In the genomic region with DNA sequence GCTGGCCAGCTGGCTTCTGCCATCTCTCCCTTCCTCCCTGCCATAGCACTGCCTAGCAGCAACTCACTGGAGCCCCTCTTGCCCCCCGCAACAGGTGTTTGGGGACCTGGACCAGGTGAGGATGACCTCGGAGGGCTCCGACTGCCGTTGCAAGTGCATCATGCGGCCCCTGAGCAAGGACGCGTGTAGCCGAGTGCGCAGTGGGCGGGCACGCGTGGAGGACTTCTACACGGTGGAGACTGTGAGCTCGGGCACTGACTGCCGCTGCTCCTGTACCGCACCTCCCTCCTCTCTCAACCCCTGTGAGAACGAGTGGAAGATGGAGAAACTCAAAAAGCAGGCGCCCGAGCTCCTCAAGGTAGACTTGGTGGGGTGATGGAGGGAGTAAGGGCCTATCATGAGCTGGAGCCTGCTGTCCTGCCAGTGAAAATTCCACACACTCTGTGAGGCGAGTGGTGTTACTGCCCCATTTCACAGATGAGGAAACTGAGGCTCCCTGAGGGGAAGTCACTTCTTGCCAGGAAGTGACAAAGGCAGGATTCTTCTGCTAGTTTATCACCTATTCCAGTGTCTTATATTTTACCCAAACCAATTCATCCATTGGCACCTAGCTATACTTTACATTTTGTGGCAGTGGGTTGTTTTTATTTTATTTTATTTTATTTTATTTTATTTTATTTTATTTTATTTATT, we compare ENCODE assay signal across 22 cellular contexts. TPM values are rescaled to one million over a fixed set of nuclear protein-coding genes. Genes with fewer than 3 reads are reported as not detected.
DNase-seq lines count a peak whose midpoint lies in the region; ATAC-seq and TF ChIP-seq lines count a peak whose summit lies in the region.
"Had no signal": no experiment of that assay in that cellular context is flagged by ENCODE, and none has a peak within 500 bp of the region (broad histone marks: within the 10 kb centered on the region; RNA-seq: fewer than 3 reads in every experiment).

No MANE protein-coding gene starts in this region.

- TF ChIP-seq POLR2A in adrenal gland (IDR thresholded peaks at IDR 0.05): no peak
- no peak for TF ChIP-seq POLR2A in transverse colon (IDR thresholded peaks at IDR 0.05)

- H3K4me3 ChIP-seq in adrenal gland: no peak overlapping the region
- H3K4me3 ChIP-seq in transverse colon: no peak overlapping the region
- H3K4me3 ChIP-seq: hepatocyte, pancreas, tibial nerve had no signal

- peak; percentile 38 for DNase-seq in activated CD8-positive, alpha-beta memory T cell treated with anti-CD3 and anti-CD28 coated beads, Interleukin-2, amount 10 ng/mL, durations not matched to agents 7 days and 5 days
- DNase-seq in activated CD8-positive, alpha-beta memory T cell treated with anti-CD3 and anti-CD28 coated beads for 24 hours: no peak
- DNase-seq in adrenal gland (peak in 4 of 7 donors; percentile 4 to 33 (median 14)), natural killer cell (peak; percentile 9), transverse colon (peak; percentile 7), cortex of kidney (lab: John Stamatoyannopoulos, UW) (no peak)
- DNase-seq in activated CD4-positive, alpha-beta memory T cell treated with anti-CD3 and anti-CD28 coated beads for 36 hours: no peak
- DNase-seq: amniotic stem cell; DND-41; foreskin melanocyte; HCEC 1CT; NCI-H1417; NCI-H524 treated with DMSO at 0.1 percent for 48 hours; RPMI8226; stimulated activated CD4-positive, alpha-beta T cell treated with anti-CD3 and anti-CD28 coated beads, Interleukin-1b, Interleukin-23, amount 100 ng/mL, for 48 hours; stimulated activated naive CD4-positive, alpha-beta T cell treated with Interleukin-2 at 50 U/mL for 16 hours; T1000 had no signal

- no peaks in the 10 kb centered on the region for H3K9me3 ChIP-seq in adrenal gland (replicated peaks in 1 of 3)
- H3K9me3 ChIP-seq in transverse colon: no peaks in the 10 kb centered on the region
- H3K9me3 ChIP-seq: pancreas, tibial nerve had no signal

- POLR2A ChIA-PET in activated CD4-positive, alpha-beta memory T cell treated with anti-CD3 and anti-CD28 coated beads for 36 hours (lab: Charles Lee): no interaction called here

- H3K27me3 ChIP-seq in adrenal gland: no peaks in the 10 kb centered on the region
- no peaks in the 10 kb centered on the region for H3K27me3 ChIP-seq in transverse colon
- H3K27me3 ChIP-seq: hepatocyte, pancreas, tibial nerve had no signal

- no peak overlapping the region for H3K4me3 Mint-ChIP-seq in activated CD8-positive, alpha-beta memory T cell treated with anti-CD3 and anti-CD28 coated beads, Interleukin-2, amount 10 ng/mL, durations not matched to agents 7 days and 5 days
- no peak overlapping the region for H3K4me3 Mint-ChIP-seq in natural killer cell
- no peak overlapping the region for H3K4me3 Mint-ChIP-seq in activated CD4-positive, alpha-beta memory T cell treated with anti-CD3 and anti-CD28 coated beads for 36 hours
- H3K4me3 Mint-ChIP-seq: activated T-helper 17 cell treated with anti-CD3 and anti-CD28 coated beads, Interleukin-2, amount 50 U/mL, for 72 hours had no signal

- no peak for ATAC-seq in activated CD8-positive, alpha-beta memory T cell treated with anti-CD3 and anti-CD28 coated beads, Interleukin-2, amount 10 ng/mL, durations not matched to agents 7 days and 5 days
- ATAC-seq in natural killer cell: no peak
- no peak for ATAC-seq in GM19328 (IDR thresholded peaks at IDR 0.05; ENCODE audit: unreplicated experiment)
- ATAC-seq: activated T-helper 17 cell treated with anti-CD3 and anti-CD28 coated beads, Interleukin-2, amount 50 U/mL, for 72 hours; pancreas had no signal

- H3K4me1 ChIP-seq in adrenal gland (replicated peaks in 1 of 2) (no peaks in the 10 kb centered on the region), transverse colon (peaks cover 0 to 2% (median 0%) of the 10 kb centered on the region in 4 donors)
- H3K4me1 ChIP-seq: pancreas had no signal

- CTCF ChIA-PET in activated CD8-positive, alpha-beta memory T cell treated with anti-CD3 and anti-CD28 coated beads, Interleukin-2, amount 10 ng/mL, durations not matched to agents 7 days and 5 days (lab: Charles Lee): no interaction called here
- CTCF ChIA-PET in activated CD4-positive, alpha-beta memory T cell treated with anti-CD3 and anti-CD28 coated beads for 36 hours (lab: Charles Lee): interaction anchor here (0.9 kb wide), 1 partner anchor 14 kb away, joined by 4 read pairs; no protein-coding TSS in a partner anchor

- no peaks in the 10 kb centered on the region for H3K9me3 Mint-ChIP-seq in activated CD8-positive, alpha-beta memory T cell treated with anti-CD3 and anti-CD28 coated beads, Interleukin-2, amount 10 ng/mL, durations not matched to agents 7 days and 5 days (ENCODE audit: low read depth)
- H3K9me3 Mint-ChIP-seq in natural killer cell: no peaks in the 10 kb centered on the region
- no peaks in the 10 kb centered on the region for H3K9me3 Mint-ChIP-seq in activated CD4-positive, alpha-beta memory T cell treated with anti-CD3 and anti-CD28 coated beads for 36 hours
- H3K9me3 Mint-ChIP-seq: activated T-helper 17 cell treated with anti-CD3 and anti-CD28 coated beads, Interleukin-2, amount 50 U/mL, for 72 hours had no signal

- TF ChIP-seq EP300 in transverse colon (IDR thresholded peaks at IDR 0.05; ENCODE audit: low read depth): no peak

- WGBS in adrenal gland, 4 donors: 93 to 96% (median 94%) methylated on average over 15 to 20 of the region's 20 CpGs
- WGBS in transverse colon (ENCODE audit: low coverage in 1 of 2), 2 donors: 95% methylated on average over 20 of the region's 20 CpGs; no CpG with 5 or more reads in 1 of the 2 donors

- H3K27me3 Mint-ChIP-seq in activated CD8-positive, alpha-beta memory T cell treated with anti-CD3 and anti-CD28 coated beads, Interleukin-2, amount 10 ng/mL, durations not matched to agents 7 days and 5 days: peaks cover 8% of the 10 kb centered on the region
- H3K27me3 Mint-ChIP-seq in natural killer cell (ENCODE audit: low read depth in 2 of 2): no peaks in the 10 kb centered on the region
- peaks cover 3% of the 10 kb centered on the region for H3K27me3 Mint-ChIP-seq in activated CD4-positive, alpha-beta memory T cell treated with anti-CD3 and anti-CD28 coated beads for 36 hours

- intact Hi-C loops in adrenal gland (cut with DNase I): no loop called here
- intact Hi-C loops in natural killer cell (cut with micrococcal nuclease): no loop called here
- intact Hi-C loops in transverse colon (cut with DNase I; ENCODE audit: low total_unique reads): no loop called here
- intact Hi-C loops in activated CD4-positive, alpha-beta memory T cell treated with anti-CD3 and anti-CD28 coated beads for 36 hours (cut with micrococcal nuclease): no loop called here

- no peaks in the 10 kb centered on the region for H3K4me1 Mint-ChIP-seq in activated CD8-positive, alpha-beta memory T cell treated with anti-CD3 and anti-CD28 coated beads, Interleukin-2, amount 10 ng/mL, durations not matched to agents 7 days and 5 days
- H3K4me1 Mint-ChIP-seq in natural killer cell: no peaks in the 10 kb centered on the region
- H3K4me1 Mint-ChIP-seq in activated CD4-positive, alpha-beta memory T cell treated with anti-CD3 and anti-CD28 coated beads for 36 hours (ENCODE audit: low read depth): no peaks in the 10 kb centered on the region
- H3K4me1 Mint-ChIP-seq: activated T-helper 17 cell treated with anti-CD3 and anti-CD28 coated beads, Interleukin-2, amount 50 U/mL, for 72 hours had no signal

- no peak overlapping the region for H3K27ac Mint-ChIP-seq in activated CD8-positive, alpha-beta memory T cell treated with anti-CD3 and anti-CD28 coated beads, Interleukin-2, amount 10 ng/mL, durations not matched to agents 7 days and 5 days
- H3K27ac Mint-ChIP-seq in natural killer cell: no peak overlapping the region
- no peak overlapping the region for H3K27ac Mint-ChIP-seq in activated CD4-positive, alpha-beta memory T cell treated with anti-CD3 and anti-CD28 coated beads for 36 hours
- H3K27ac Mint-ChIP-seq: activated T-helper 17 cell treated with anti-CD3 and anti-CD28 coated beads, Interleukin-2, amount 50 U/mL, for 72 hours had no signal

- H3K36me3 Mint-ChIP-seq in activated CD8-positive, alpha-beta memory T cell treated with anti-CD3 and anti-CD28 coated beads, Interleukin-2, amount 10 ng/mL, durations not matched to agents 7 days and 5 days: no peaks in the 10 kb centered on the region
- no peaks in the 10 kb centered on the region for H3K36me3 Mint-ChIP-seq in natural killer cell
- no peaks in the 10 kb centered on the region for H3K36me3 Mint-ChIP-seq in activated CD4-positive, alpha-beta memory T cell treated with anti-CD3 and anti-CD28 coated beads for 36 hours

- H3K27ac ChIP-seq in adrenal gland (no peak overlapping the region), transverse colon (no peak overlapping the region)
- H3K27ac ChIP-seq: hepatocyte, pancreas, tibial nerve had no signal

- TF ChIP-seq CTCF in adrenal gland (IDR thresholded peaks at IDR 0.05): no peak
- TF ChIP-seq CTCF in natural killer cell (IDR thresholded peaks at IDR 0.05): no peak
- no peak for TF ChIP-seq CTCF in transverse colon (IDR thresholded peaks at IDR 0.05)

- in situ Hi-C loops in transverse colon (cut with MboI; ENCODE audit: low pct_ligation_motif_present in 1 of 4, low pct_unique_long_range_greater_than_20kb in 1 of 4, low sequenced_read_pairs in 3 of 4): loop anchor here in 2 of 4 donors (25.0 kb wide), 1 partner anchor 350 kb away; a partner anchor contains a TSS

- H3K36me3 ChIP-seq in adrenal gland (replicated peaks in 1 of 2) (no peaks in the 10 kb centered on the region), transverse colon (no peaks in the 10 kb centered on the region)
- H3K36me3 ChIP-seq: pancreas had no signal

RNA-seq across cellular contexts. Expression of a gene that starts 10.1 kb away (rescaled TPM):
- total RNA-seq in activated CD8-positive, alpha-beta memory T cell treated with anti-CD3 and anti-CD28 coated beads, Interleukin-2, amount 10 ng/mL, durations not matched to agents 7 days and 5 days: not detected
- total RNA-seq in adrenal gland: 10 to 100 TPM in 4 of 8 donors, 1 to 10 TPM in 4; 5.0 to 21.4 (median 10.3) TPM
- polyA plus RNA-seq in adrenal gland: 1 to 10 TPM; 1.7 to 3.4 (median 2.9) TPM
- not detected for total RNA-seq in natural killer cell
- total RNA-seq in transverse colon: 10 to 100 TPM in 3 of 4 donors, 1 to 10 TPM in 1; 9.4 to 59.1 (median 16.0) TPM
- not detected for total RNA-seq in activated CD4-positive, alpha-beta memory T cell treated with anti-CD3 and anti-CD28 coated beads for 36 hours
- total RNA-seq: activated T-helper 17 cell treated with anti-CD3 and anti-CD28 coated beads, Interleukin-2, amount 50 U/mL, for 72 hours had no signal

RNA-seq across cellular contexts. Expression of a gene that starts 15.9 kb away (rescaled TPM):
- total RNA-seq in activated CD8-positive, alpha-beta memory T cell treated with anti-CD3 and anti-CD28 coated beads, Interleukin-2, amount 10 ng/mL, durations not matched to agents 7 days and 5 days: 1 to 10 TPM in 1 of 2 experiments, under 1 TPM in 1; 0.44 to 1.2 TPM
- 1 to 10 TPM in 7 of 8 donors, under 1 TPM in 1; 0.83 to 2.4 (median 1.5) TPM for total RNA-seq in adrenal gland
- polyA plus RNA-seq in adrenal gland: 1 to 10 TPM in 2 of 3 donors, under 1 TPM in 1; 0.46 to 1.4 (median 1.1) TPM
- under 1 TPM; 0.07 to 0.75 (median 0.49) TPM for total RNA-seq in natural killer cell
- total RNA-seq in transverse colon: 10 to 100 TPM in 3 of 4 donors, 1 to 10 TPM in 1; 9.7 to 14.6 (median 12.5) TPM
- under 1 TPM; 0.61 to 0.83 TPM for total RNA-seq in activated CD4-positive, alpha-beta memory T cell treated with anti-CD3 and anti-CD28 coated beads for 36 hours

Comparison
In these comparisons a context has a peak if more than half of its experiments do, and no peak if none do; other contexts are left out.
1. DNase-seq: peak in activated CD8-positive, alpha-beta memory T cell treated with anti-CD3 and anti-CD28 coated beads, Interleukin-2, amount 10 ng/mL, durations not matched to agents 7 days and 5 days (single experiment), adrenal gland (4 of 7), natural killer cell (single experiment) and transverse colon (single experiment); none in activated CD8-positive, alpha-beta memory T cell treated with anti-CD3 and anti-CD28 coated beads for 24 hours (single experiment), cortex of kidney (single experiment) and activated CD4-positive, alpha-beta memory T cell treated with anti-CD3 and anti-CD28 coated beads for 36 hours (single experiment).
2. RNA of a gene that starts 10.1 kb away (total RNA-seq): 9.4 to 59.1 TPM in transverse colon and 5.0 to 21.4 TPM in adrenal gland; not detected in natural killer cell, not detected in activated CD8-positive, alpha-beta memory T cell treated with anti-CD3 and anti-CD28 coated beads, Interleukin-2, amount 10 ng/mL, durations not matched to agents 7 days and 5 days and not detected in activated CD4-positive, alpha-beta memory T cell treated with anti-CD3 and anti-CD28 coated beads for 36 hours; every median in the first group is over 4 times any median in the second.